In genomic region chr11:95092549-95093324, GRCh38 we compare ENCODE assay signal across 8 cellular contexts. TPM values are rescaled to one million over a fixed set of nuclear protein-coding genes. Genes with fewer than 3 reads are reported as not detected.
A peak's percentile ranks its signal among the peaks of the same experiment; 100 is the strongest.
DNase-seq lines count a peak whose midpoint lies in the region; ATAC-seq and TF ChIP-seq lines count a peak whose summit lies in the region.

No MANE protein-coding gene starts in this region.

- no peak overlapping the region for H3K9ac ChIP-seq in adipocyte (ENCODE audit: low read length)
- no peak overlapping the region for H3K9ac ChIP-seq in liver (ENCODE audit: low read depth in 1 of 2, low read length in 2 of 2)

- peak overlapping the region; percentile 25 for H3K4me3 ChIP-seq in adipocyte (ENCODE audit: low read length)
- H3K4me3 ChIP-seq in liver (ENCODE audit: low read depth in 1 of 3, low read length in 3 of 3): no peak overlapping the region
- no peak overlapping the region for H3K4me3 ChIP-seq in upper lobe of left lung
- H3K4me3 ChIP-seq in prostate gland: no peak overlapping the region

- 51% methylated on average over 5 of the region's 5 CpGs for WGBS in liver
- 57 to 65% methylated on average over 2 to 5 of the region's 5 CpGs for WGBS in upper lobe of left lung, 2 donors
- 45% methylated on average over 5 of the region's 5 CpGs for WGBS in prostate gland

- TF ChIP-seq RAD21 in liver (IDR thresholded peaks at IDR 0.05): peak; percentile 9 to 36

- TF ChIP-seq CTCF in GM12872 (IDR thresholded peaks at IDR 0.05; ENCODE audit: insufficient read depth, low read depth, low read length) (peak; percentile 85), liver (IDR thresholded peaks at IDR 0.05; ENCODE audit: low read depth, low read length, missing input control) (peak; percentile 31), upper lobe of left lung (IDR thresholded peaks at IDR 0.05) (peak in 5 of 6 experiments; percentile 23 to 49 (median 45)), prostate gland (IDR thresholded peaks at IDR 0.05) (peak in 1 of 4 experiments; percentile 31)

- intact Hi-C loops in prostate gland (cut with DNase I): no loop called here

- TF ChIP-seq EP300 in upper lobe of left lung (IDR thresholded peaks at IDR 0.05): no peak

- TF ChIP-seq POLR2A in upper lobe of left lung (IDR thresholded peaks at IDR 0.05): no peak
- no peak for TF ChIP-seq POLR2A in prostate gland (IDR thresholded peaks at IDR 0.05)

- ATAC-seq in upper lobe of left lung (ENCODE audit: low FRiP score in 2 of 2): no peak
- ATAC-seq in HG02870 (IDR thresholded peaks at IDR 0.05; ENCODE audit: unreplicated experiment): no peak

- peak; percentile 39 for DNase-seq in MV-4-11 (lab: John Stamatoyannopoulos, UW)
- DNase-seq in adipocyte (ENCODE audit: low read depth): peak; percentile 63
- DNase-seq in upper lobe of left lung: no peak
- no peak for DNase-seq in prostate gland (ENCODE audit: low spot score)
- DNase-seq in Ammon's horn (ENCODE audit: low spot score): no peak

- H3K4me1 ChIP-seq in adipocyte (ENCODE audit: control insufficient read depth, insufficient read depth, low read length): peaks cover 62% of the 10 kb centered on the region
- peaks cover 2 to 18% (median 7%) of the 10 kb centered on the region in 4 donors for H3K4me1 ChIP-seq in liver (ENCODE audit: control insufficient read depth in 4 of 4, insufficient read depth in 4 of 4, low read length in 3 of 4)
- H3K4me1 ChIP-seq in upper lobe of left lung: peaks cover 26 to 43% (median 34%) of the 10 kb centered on the region in 4 donors
- H3K4me1 ChIP-seq in prostate gland (replicated peaks): peaks cover 18% of the 10 kb centered on the region

- no peak overlapping the region for H3K27ac ChIP-seq in liver (ENCODE audit: low read depth in 1 of 2, low read length in 2 of 2)
- no peak overlapping the region for H3K27ac ChIP-seq in upper lobe of left lung
- no peak overlapping the region for H3K27ac ChIP-seq in prostate gland

- H3K36me3 ChIP-seq in adipocyte (ENCODE audit: control insufficient read depth, insufficient read depth, low read length, severe bottlenecking) (no peaks in the 10 kb centered on the region), liver (ENCODE audit: control insufficient read depth in 4 of 4, insufficient read depth in 3 of 4, low read depth in 1 of 4, low read length in 3 of 4) (no peaks in the 10 kb centered on the region), upper lobe of left lung (no peaks in the 10 kb centered on the region), prostate gland (no peaks in the 10 kb centered on the region)

- H3K27me3 ChIP-seq in adipocyte (replicated peaks; ENCODE audit: control insufficient read depth, insufficient read depth, low read length): no peaks in the 10 kb centered on the region
- H3K27me3 ChIP-seq in liver (ENCODE audit: control insufficient read depth in 4 of 4, insufficient read depth in 4 of 4, low read length in 3 of 4): no peaks in the 10 kb centered on the region
- H3K27me3 ChIP-seq in upper lobe of left lung: no peaks in the 10 kb centered on the region
- no peaks in the 10 kb centered on the region for H3K27me3 ChIP-seq in prostate gland (replicated peaks; ENCODE audit: insufficient read depth)

- no peaks in the 10 kb centered on the region for H3K9me3 ChIP-seq in adipocyte (ENCODE audit: control insufficient read depth, low read length)
- H3K9me3 ChIP-seq in liver (ENCODE audit: control insufficient read depth in 4 of 4, low read length in 3 of 4): no peaks in the 10 kb centered on the region
- H3K9me3 ChIP-seq in upper lobe of left lung: no peaks in the 10 kb centered on the region
- no peaks in the 10 kb centered on the region for H3K9me3 ChIP-seq in prostate gland

TF ChIP-seq in liver, 16 proteins besides CTCF, POLR2A, EP300 and RAD21:
- TF ChIP-seq JUND (IDR thresholded peaks at IDR 0.05): no peak
- TF ChIP-seq ATF3 (IDR thresholded peaks at IDR 0.05): no peak
- TF ChIP-seq RXRA (IDR thresholded peaks at IDR 0.05): no peak
- no peak for TF ChIP-seq GABPA (IDR thresholded peaks at IDR 0.05 in 1 of 2, conservative IDR thresholded peaks at IDR 0.05 in 1 of 2)
- no peak for TF ChIP-seq SP1 (IDR thresholded peaks at IDR 0.05)
- TF ChIP-seq EGR1 (IDR thresholded peaks at IDR 0.05; ENCODE audit: low read depth in 2 of 2): no peak
- no peak for TF ChIP-seq REST (IDR thresholded peaks at IDR 0.05)
- TF ChIP-seq HNF4G (IDR thresholded peaks at IDR 0.05): no peak
- TF ChIP-seq HNF4A (conservative IDR thresholded peaks at IDR 0.05): no peak
TF ChIP-seq in liver: peak in this region for 0.

RNA-seq across cellular contexts. Expression of gene ENDOD1, which starts 3.1 kb away (rescaled TPM):
- 10 to 100 TPM in 1 of 2 donors, 1 to 10 TPM in 1; 6.6 to 35.6 TPM for total RNA-seq in liver
- 1 to 10 TPM; 2.2 to 5.1 TPM for polyA plus RNA-seq in liver
- total RNA-seq in upper lobe of left lung: 10 to 100 TPM; 15.7 to 37.3 (median 27.1) TPM
- total RNA-seq in prostate gland: 10 to 100 TPM; 49.6 to 79.8 TPM

RNA-seq across cellular contexts. Expression of gene SRSF8, which starts 26.0 kb away (rescaled TPM):
- 10 to 100 TPM; 17.6 to 31.8 TPM for total RNA-seq in liver
- 10 to 100 TPM; 15.4 to 18.1 TPM for polyA plus RNA-seq in liver
- total RNA-seq in upper lobe of left lung: 10 to 100 TPM; 16.8 to 42.9 (median 35.7) TPM
- total RNA-seq in prostate gland: 10 to 100 TPM; 40.4 to 46.1 TPM

RNA-seq across cellular contexts. Expression of gene KDM4F, which starts 43.5 kb away (rescaled TPM):
- not detected for total RNA-seq in liver
- not detected for polyA plus RNA-seq in liver
- total RNA-seq in upper lobe of left lung: not detected
- total RNA-seq in prostate gland: not detected

Comparison
In these comparisons a context has a peak if more than half of its experiments do, and no peak if none do; other contexts are left out.
1. DNase-seq: peak in MV-4-11 (single experiment) and adipocyte (single experiment); none in upper lobe of left lung (0 of 2), prostate gland (single experiment) and Ammon's horn (single experiment).